In the genomic region with DNA sequence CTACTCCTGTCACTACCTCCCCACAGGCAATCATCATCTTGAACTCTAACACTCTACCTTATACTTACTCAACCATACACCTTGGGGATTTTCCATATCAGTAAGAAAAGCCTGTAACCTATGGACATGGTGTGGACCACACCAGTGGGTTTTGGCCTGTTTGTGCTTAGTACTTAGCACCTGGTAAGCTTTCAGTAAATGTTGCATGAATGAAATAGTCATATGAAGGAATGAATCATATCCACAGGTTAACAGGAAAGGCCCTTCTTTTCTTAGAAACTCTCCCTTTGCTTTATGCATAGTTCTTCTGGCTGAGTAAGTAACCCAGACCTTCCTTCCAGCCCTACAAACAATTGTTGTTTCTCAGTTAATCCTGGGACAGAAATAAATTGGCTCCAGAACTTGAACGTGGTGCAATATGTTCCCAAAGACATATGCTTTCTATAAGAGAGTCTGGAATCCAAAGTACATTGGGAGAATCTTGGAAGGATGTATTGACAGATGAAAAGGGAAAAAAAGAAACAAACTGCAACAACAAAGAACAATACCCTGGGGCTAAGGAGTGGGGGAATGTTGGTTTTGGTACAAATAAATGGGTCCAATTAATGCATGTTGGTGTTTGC, we compare ENCODE assay signal across 22 cellular contexts. TPM values are rescaled to one million over a fixed set of nuclear protein-coding genes. Genes with fewer than 3 reads are reported as not detected.
DNase-seq lines count a peak whose midpoint lies in the region; TF ChIP-seq lines count a peak whose summit lies in the region.
"Had no signal": no experiment of that assay in that cellular context is flagged by ENCODE, and none has a peak within 500 bp of the region (broad histone marks: within the 10 kb centered on the region; RNA-seq: fewer than 3 reads in every experiment).

No MANE protein-coding gene starts in this region.

- DNase-seq in activated T-cell treated with anti-CD3 and anti-CD28 coated beads, Interleukin-2, amount 50 U/mL, for 24 hours = no peak
- DNase-seq in activated T-cell treated with anti-CD3 and anti-CD28 coated beads, Interleukin-2, amount 50 U/mL, for 1 hour = no peak
- DNase-seq in epithelial cell of esophagus (ENCODE audit: low read depth) (peak; percentile 46), AG08396 (ENCODE audit: low spot score) (no peak), suprapubic skin (ENCODE audit: low spot score in 2 of 2) (no peak), kidney glomerular epithelial cell (lab: John Stamatoyannopoulos, UW) (no peak)
- DNase-seq: activated CD4-positive, alpha-beta T cell treated with anti-CD3 and anti-CD28 coated beads, Interleukin-2, amount 50 U/mL, for 48 hours; DMS153; GOT3; HFFc6; mesendoderm; NCI-H1417 treated with DMSO at 0.1 percent for 48 hours; NCI-H2227 treated with DMSO at 0.1 percent for 48 hours; SHP77 treated with DMSO at 0.1 percent for 48 hours; stimulated activated naive CD4-positive, alpha-beta T cell; T-helper 9 cell had no signal

- peaks cover 18% of the 10 kb centered on the region for H3K4me1 Mint-ChIP-seq in activated T-cell treated with anti-CD3 and anti-CD28 coated beads, Interleukin-2, amount 50 U/mL, for 24 hours (ENCODE audit: low read depth)
- peaks cover 17% of the 10 kb centered on the region for H3K4me1 Mint-ChIP-seq in T-helper 1 cell treated with Interleukin-12 subunit alpha and Interleukin-12 subunit beta and Interleukin-4 antibody, amounts not matched to agents 30 μg/mL and 1 μg/mL, for 36 hours (ENCODE audit: low read depth)
- peaks cover 37% of the 10 kb centered on the region for H3K4me1 Mint-ChIP-seq in nephron

- no peak for TF ChIP-seq POLR2A in suprapubic skin (IDR thresholded peaks at IDR 0.05)

- H3K36me3 ChIP-seq in suprapubic skin = no peaks in the 10 kb centered on the region

- no peak overlapping the region for H3K4me3 Mint-ChIP-seq in activated T-cell treated with anti-CD3 and anti-CD28 coated beads, Interleukin-2, amount 50 U/mL, for 24 hours
- peak overlapping the region; percentile 6 for H3K4me3 Mint-ChIP-seq in T-helper 1 cell treated with Interleukin-12 subunit alpha and Interleukin-12 subunit beta and Interleukin-4 antibody, amounts not matched to agents 30 μg/mL and 1 μg/mL, for 36 hours
- peak overlapping the region in 1 of 3 experiments; percentile 11 for H3K4me3 Mint-ChIP-seq in nephron
- H3K4me3 Mint-ChIP-seq: activated naive CD8-positive, alpha-beta T cell; HFFc6 had no signal

- H3K4me3 ChIP-seq in epithelial cell of esophagus (ENCODE audit: low read length) (no peak overlapping the region), suprapubic skin (no peak overlapping the region)

- no peaks in the 10 kb centered on the region for H3K4me1 ChIP-seq in suprapubic skin

- 32% methylated on average over 1 of the region's 1 CpG for WGBS in suprapubic skin

- no peaks in the 10 kb centered on the region for H3K9me3 ChIP-seq in suprapubic skin

- no peaks in the 10 kb centered on the region for H3K27me3 Mint-ChIP-seq in activated T-cell treated with anti-CD3 and anti-CD28 coated beads, Interleukin-2, amount 50 U/mL, for 24 hours
- no peaks in the 10 kb centered on the region for H3K27me3 Mint-ChIP-seq in T-helper 1 cell treated with Interleukin-12 subunit alpha and Interleukin-12 subunit beta and Interleukin-4 antibody, amounts not matched to agents 30 μg/mL and 1 μg/mL, for 36 hours (ENCODE audit: low read depth)
- H3K27me3 Mint-ChIP-seq in nephron (ENCODE audit: low read depth) = no peaks in the 10 kb centered on the region
- H3K27me3 Mint-ChIP-seq: activated naive CD8-positive, alpha-beta T cell; progenitor cell of endocrine pancreas had no signal

- H3K27ac Mint-ChIP-seq in activated T-cell treated with anti-CD3 and anti-CD28 coated beads, Interleukin-2, amount 50 U/mL, for 24 hours = peak overlapping the region; percentile 87
- peak overlapping the region; percentile 56 for H3K27ac Mint-ChIP-seq in T-helper 1 cell treated with Interleukin-12 subunit alpha and Interleukin-12 subunit beta and Interleukin-4 antibody, amounts not matched to agents 30 μg/mL and 1 μg/mL, for 36 hours
- H3K27ac Mint-ChIP-seq in nephron = peak overlapping the region; percentile 56 to 90 (median 72)
- H3K27ac Mint-ChIP-seq: activated naive CD8-positive, alpha-beta T cell; HFFc6; progenitor cell of endocrine pancreas had no signal

- H3K27ac ChIP-seq in suprapubic skin = no peak overlapping the region
- H3K27ac ChIP-seq: HL-60, VCaP had no signal

- H3K36me3 Mint-ChIP-seq in activated T-cell treated with anti-CD3 and anti-CD28 coated beads, Interleukin-2, amount 50 U/mL, for 24 hours (ENCODE audit: low read depth) = peaks cover 42% of the 10 kb centered on the region
- peaks cover 6% of the 10 kb centered on the region for H3K36me3 Mint-ChIP-seq in T-helper 1 cell treated with Interleukin-12 subunit alpha and Interleukin-12 subunit beta and Interleukin-4 antibody, amounts not matched to agents 30 μg/mL and 1 μg/mL, for 36 hours (ENCODE audit: low read depth)
- H3K36me3 Mint-ChIP-seq in nephron (ENCODE audit: low read depth) = peaks cover 7% of the 10 kb centered on the region

- TF ChIP-seq EP300 in suprapubic skin (IDR thresholded peaks at IDR 0.05) = no peak

- H3K9me3 Mint-ChIP-seq in activated T-cell treated with anti-CD3 and anti-CD28 coated beads, Interleukin-2, amount 50 U/mL, for 24 hours = no peaks in the 10 kb centered on the region
- peaks cover 7% of the 10 kb centered on the region for H3K9me3 Mint-ChIP-seq in T-helper 1 cell treated with Interleukin-12 subunit alpha and Interleukin-12 subunit beta and Interleukin-4 antibody, amounts not matched to agents 30 μg/mL and 1 μg/mL, for 36 hours
- no peaks in the 10 kb centered on the region for H3K9me3 Mint-ChIP-seq in nephron
- H3K9me3 Mint-ChIP-seq: HFFc6 had no signal

- no peak for TF ChIP-seq CTCF in epithelial cell of esophagus (IDR thresholded peaks at IDR 0.05; ENCODE audit: insufficient read depth, low read depth, low read length, missing control alignments)
- no peak for TF ChIP-seq CTCF in nephron (IDR thresholded peaks at IDR 0.05; ENCODE audit: unreplicated experiment in 3 of 3)
- TF ChIP-seq CTCF in suprapubic skin (IDR thresholded peaks at IDR 0.05) = no peak

- no peaks in the 10 kb centered on the region for H3K27me3 ChIP-seq in suprapubic skin

RNA-seq across cellular contexts. Expression of a gene that starts 27.8 kb away (rescaled TPM):
- total RNA-seq in suprapubic skin = 1 to 10 TPM; 1.3 to 2.5 (median 1.7) TPM
